ENCODE assay signal across 8 cellular contexts in genomic region chr1:1349256-1350012, GRCh38. TPM values are rescaled to one million over a fixed set of nuclear protein-coding genes. Genes with fewer than 3 reads are reported as not detected.
A peak's percentile ranks its signal among the peaks of the same experiment; 100 is the strongest.
DNase-seq lines count a peak whose midpoint lies in the region; ATAC-seq and TF ChIP-seq lines count a peak whose summit lies in the region.

DVL1 (minus strand) TSS chr1:1349418; CDS start chr1:1349065, 353 bp downstream.

- peak within 1 kb of the TSS; percentile 72 for H3K4me3 Mint-ChIP-seq in chondrocyte (ENCODE audit: unreplicated experiment)

- ATAC-seq in GM21723 (IDR thresholded peaks at IDR 0.05; ENCODE audit: unreplicated experiment) = peak; percentile 57

- peak within 1 kb of the TSS; percentile 32 for H3K27ac Mint-ChIP-seq in chondrocyte (ENCODE audit: unreplicated experiment)

- peaks cover 41% of the 10 kb centered on the region for H3K4me1 Mint-ChIP-seq in chondrocyte (ENCODE audit: low read depth)

- in situ Hi-C loops in G401 (cut with HindIII; ENCODE audit: low sequenced_read_pairs) = no loop called here

- DNase-seq in G401 (ENCODE audit: low spot score) (peak; percentile 49), M059J (ENCODE audit: low read depth) (peak; percentile 60), chondrocyte (ENCODE audit: low spot score) (no peak), kidney glomerular epithelial cell (lab: John Stamatoyannopoulos, UW) (peak; percentile 18), Ammon's horn (ENCODE audit: low spot score) (no peak)
- DNase-seq in activated CD4-positive, CD25-positive, alpha-beta regulatory T cell treated with anti-CD3 and anti-CD28 coated beads, Interleukin-2, amount 50 U/mL, for 72 hours = peak; percentile 80
- DNase-seq in stimulated activated CD4-positive, alpha-beta T cell treated with anti-CD3 and anti-CD28 coated beads, Interleukin-1b, Interleukin-23, amount 100 ng/mL, for 4 hours (ENCODE audit: low read depth in 2 of 2) = peak; percentile 65 to 77

- no peaks in the 10 kb centered on the region for H3K27me3 Mint-ChIP-seq in chondrocyte (ENCODE audit: low read depth)

- H3K9me3 Mint-ChIP-seq in chondrocyte (ENCODE audit: low read depth) = no peaks in the 10 kb centered on the region

- H3K36me3 Mint-ChIP-seq in chondrocyte (ENCODE audit: low read depth) = no peaks in the 10 kb centered on the region

- TF ChIP-seq CTCF in chondrocyte (IDR thresholded peaks at IDR 0.05) = peak; percentile 75

RNA-seq across cellular contexts. Expression of gene DVL1, which starts in this region (rescaled TPM):
- 66.4 and 70.2 TPM in 2 replicates for total RNA-seq in G401 (2014; rRNA removed; shearing (Covaris generic))
- total RNA-seq in M059J (2014; rRNA removed; shearing (Covaris generic)) = 22.4 and 34.5 TPM in 2 replicates
- total RNA-seq in chondrocyte = 59.6 to 66.5 TPM (median 59.9 TPM) in 3 replicates

Comparison
In these comparisons a context has a peak if more than half of its experiments do, and no peak if none do; other contexts are left out.
1. DNase-seq: peak in G401 (single experiment), M059J (single experiment), activated CD4-positive, CD25-positive, alpha-beta regulatory T cell treated with anti-CD3 and anti-CD28 coated beads, Interleukin-2, amount 50 U/mL, for 72 hours (single experiment), kidney glomerular epithelial cell (single experiment) and stimulated activated CD4-positive, alpha-beta T cell treated with anti-CD3 and anti-CD28 coated beads, Interleukin-1b, Interleukin-23, amount 100 ng/mL, for 4 hours (2 of 2); none in chondrocyte (single experiment) and Ammon's horn (single experiment).